In the genomic region with DNA sequence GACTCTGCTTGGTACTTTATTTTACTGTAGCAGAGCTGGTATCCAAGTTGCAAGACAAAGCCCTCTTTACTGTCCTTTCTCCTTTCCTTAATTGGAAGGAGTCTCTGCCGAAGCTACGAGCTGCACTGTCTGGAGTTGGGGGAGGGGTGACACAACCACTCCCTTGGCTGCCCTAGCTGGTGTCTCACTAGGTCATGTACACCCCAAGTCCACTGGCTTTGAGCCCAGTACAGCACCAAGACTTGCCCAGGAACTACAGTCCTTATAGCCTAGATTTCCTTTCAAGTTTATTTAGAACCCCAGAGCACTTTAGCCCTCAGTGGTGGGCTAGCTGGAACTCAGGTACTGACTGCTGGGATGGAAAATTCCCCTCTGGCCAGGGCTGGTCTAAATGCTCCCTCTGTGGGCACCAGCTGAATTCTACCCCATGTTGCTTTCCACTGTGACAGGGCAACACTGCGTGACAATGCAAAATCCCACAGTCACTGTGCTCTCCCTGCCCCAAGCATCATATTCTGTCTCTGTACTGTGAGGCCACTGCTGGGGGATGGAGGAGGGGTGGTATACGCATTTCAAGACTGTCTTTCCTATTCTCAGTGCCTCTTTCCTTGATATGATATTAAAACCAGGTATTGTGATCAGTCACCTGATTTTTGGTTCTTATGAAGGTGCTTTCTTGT, we compare ENCODE assay signal across 1 cellular context.
TF ChIP-seq lines count a peak whose summit lies in the region.

No MANE protein-coding gene starts in this region.

TF ChIP-seq in GM23338, 12 proteins besides CTCF, POLR2A, EP300 and RAD21 (continued from another document):
- TF ChIP-seq, protein P1, sequence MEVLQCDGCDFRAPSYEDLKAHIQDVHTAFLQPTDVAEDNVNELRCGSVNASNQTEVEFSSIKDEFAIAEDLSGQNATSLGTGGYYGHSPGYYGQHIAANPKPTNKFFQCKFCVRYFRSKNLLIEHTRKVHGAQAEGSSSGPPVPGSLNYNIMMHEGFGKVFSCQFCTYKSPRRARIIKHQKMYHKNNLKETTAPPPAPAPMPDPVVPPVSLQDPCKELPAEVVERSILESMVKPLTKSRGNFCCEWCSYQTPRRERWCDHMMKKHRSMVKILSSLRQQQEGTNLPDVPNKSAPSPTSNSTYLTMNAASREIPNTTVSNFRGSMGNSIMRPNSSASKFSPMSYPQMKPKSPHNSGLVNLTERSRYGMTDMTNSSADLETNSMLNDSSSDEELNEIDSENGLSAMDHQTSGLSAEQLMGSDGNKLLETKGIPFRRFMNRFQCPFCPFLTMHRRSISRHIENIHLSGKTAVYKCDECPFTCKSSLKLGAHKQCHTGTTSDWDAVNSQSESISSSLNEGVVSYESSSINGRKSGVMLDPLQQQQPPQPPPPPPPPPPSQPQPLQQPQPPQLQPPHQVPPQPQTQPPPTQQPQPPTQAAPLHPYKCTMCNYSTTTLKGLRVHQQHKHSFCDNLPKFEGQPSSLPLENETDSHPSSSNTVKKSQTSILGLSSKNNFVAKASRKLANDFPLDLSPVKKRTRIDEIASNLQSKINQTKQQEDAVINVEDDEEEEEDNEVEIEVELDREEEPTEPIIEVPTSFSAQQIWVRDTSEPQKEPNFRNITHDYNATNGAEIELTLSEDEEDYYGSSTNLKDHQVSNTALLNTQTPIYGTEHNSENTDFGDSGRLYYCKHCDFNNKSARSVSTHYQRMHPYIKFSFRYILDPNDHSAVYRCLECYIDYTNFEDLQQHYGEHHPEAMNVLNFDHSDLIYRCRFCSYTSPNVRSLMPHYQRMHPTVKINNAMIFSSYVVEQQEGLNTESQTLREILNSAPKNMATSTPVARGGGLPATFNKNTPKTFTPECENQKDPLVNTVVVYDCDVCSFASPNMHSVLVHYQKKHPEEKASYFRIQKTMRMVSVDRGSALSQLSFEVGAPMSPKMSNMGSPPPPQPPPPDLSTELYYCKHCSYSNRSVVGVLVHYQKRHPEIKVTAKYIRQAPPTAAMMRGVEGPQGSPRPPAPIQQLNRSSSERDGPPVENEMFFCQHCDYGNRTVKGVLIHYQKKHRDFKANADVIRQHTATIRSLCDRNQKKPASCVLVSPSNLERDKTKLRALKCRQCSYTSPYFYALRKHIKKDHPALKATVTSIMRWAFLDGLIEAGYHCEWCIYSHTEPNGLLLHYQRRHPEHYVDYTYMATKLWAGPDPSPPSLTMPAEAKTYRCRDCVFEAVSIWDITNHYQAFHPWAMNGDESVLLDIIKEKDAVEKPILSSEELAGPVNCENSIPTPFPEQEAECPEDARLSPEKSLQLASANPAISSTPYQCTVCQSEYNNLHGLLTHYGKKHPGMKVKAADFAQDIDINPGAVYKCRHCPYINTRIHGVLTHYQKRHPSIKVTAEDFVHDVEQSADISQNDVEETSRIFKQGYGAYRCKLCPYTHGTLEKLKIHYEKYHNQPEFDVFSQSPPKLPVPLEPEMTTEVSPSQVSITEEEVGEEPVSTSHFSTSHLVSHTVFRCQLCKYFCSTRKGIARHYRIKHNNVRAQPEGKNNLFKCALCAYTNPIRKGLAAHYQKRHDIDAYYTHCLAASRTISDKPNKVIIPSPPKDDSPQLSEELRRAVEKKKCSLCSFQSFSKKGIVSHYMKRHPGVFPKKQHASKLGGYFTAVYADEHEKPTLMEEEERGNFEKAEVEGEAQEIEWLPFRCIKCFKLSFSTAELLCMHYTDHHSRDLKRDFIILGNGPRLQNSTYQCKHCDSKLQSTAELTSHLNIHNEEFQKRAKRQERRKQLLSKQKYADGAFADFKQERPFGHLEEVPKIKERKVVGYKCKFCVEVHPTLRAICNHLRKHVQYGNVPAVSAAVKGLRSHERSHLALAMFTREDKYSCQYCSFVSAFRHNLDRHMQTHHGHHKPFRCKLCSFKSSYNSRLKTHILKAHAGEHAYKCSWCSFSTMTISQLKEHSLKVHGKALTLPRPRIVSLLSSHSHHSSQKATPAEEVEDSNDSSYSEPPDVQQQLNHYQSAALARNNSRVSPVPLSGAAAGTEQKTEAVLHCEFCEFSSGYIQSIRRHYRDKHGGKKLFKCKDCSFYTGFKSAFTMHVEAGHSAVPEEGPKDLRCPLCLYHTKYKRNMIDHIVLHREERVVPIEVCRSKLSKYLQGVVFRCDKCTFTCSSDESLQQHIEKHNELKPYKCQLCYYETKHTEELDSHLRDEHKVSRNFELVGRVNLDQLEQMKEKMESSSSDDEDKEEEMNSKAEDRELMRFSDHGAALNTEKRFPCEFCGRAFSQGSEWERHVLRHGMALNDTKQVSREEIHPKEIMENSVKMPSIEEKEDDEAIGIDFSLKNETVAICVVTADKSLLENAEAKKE (CRISPR knock-in tag; IDR thresholded peaks at IDR 0.05), result no peak
- no peak for TF ChIP-seq ZNF114 (CRISPR knock-in tag; IDR thresholded peaks at IDR 0.05)
- TF ChIP-seq CREB1 (CRISPR knock-in tag; IDR thresholded peaks at IDR 0.05; ENCODE audit: low read depth), result no peak
- TF ChIP-seq ZNF331 (CRISPR knock-in tag; IDR thresholded peaks at IDR 0.05; ENCODE audit: low read depth), result no peak
- TF ChIP-seq, protein P2, sequence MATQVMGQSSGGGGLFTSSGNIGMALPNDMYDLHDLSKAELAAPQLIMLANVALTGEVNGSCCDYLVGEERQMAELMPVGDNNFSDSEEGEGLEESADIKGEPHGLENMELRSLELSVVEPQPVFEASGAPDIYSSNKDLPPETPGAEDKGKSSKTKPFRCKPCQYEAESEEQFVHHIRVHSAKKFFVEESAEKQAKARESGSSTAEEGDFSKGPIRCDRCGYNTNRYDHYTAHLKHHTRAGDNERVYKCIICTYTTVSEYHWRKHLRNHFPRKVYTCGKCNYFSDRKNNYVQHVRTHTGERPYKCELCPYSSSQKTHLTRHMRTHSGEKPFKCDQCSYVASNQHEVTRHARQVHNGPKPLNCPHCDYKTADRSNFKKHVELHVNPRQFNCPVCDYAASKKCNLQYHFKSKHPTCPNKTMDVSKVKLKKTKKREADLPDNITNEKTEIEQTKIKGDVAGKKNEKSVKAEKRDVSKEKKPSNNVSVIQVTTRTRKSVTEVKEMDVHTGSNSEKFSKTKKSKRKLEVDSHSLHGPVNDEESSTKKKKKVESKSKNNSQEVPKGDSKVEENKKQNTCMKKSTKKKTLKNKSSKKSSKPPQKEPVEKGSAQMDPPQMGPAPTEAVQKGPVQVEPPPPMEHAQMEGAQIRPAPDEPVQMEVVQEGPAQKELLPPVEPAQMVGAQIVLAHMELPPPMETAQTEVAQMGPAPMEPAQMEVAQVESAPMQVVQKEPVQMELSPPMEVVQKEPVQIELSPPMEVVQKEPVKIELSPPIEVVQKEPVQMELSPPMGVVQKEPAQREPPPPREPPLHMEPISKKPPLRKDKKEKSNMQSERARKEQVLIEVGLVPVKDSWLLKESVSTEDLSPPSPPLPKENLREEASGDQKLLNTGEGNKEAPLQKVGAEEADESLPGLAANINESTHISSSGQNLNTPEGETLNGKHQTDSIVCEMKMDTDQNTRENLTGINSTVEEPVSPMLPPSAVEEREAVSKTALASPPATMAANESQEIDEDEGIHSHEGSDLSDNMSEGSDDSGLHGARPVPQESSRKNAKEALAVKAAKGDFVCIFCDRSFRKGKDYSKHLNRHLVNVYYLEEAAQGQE (IDR thresholded peaks at IDR 0.05; ENCODE audit: unreplicated experiment), result no peak
TF ChIP-seq in GM23338: peak in this region for 0.
